ENCODE assay signal across 8 cellular contexts in the genomic region with DNA sequence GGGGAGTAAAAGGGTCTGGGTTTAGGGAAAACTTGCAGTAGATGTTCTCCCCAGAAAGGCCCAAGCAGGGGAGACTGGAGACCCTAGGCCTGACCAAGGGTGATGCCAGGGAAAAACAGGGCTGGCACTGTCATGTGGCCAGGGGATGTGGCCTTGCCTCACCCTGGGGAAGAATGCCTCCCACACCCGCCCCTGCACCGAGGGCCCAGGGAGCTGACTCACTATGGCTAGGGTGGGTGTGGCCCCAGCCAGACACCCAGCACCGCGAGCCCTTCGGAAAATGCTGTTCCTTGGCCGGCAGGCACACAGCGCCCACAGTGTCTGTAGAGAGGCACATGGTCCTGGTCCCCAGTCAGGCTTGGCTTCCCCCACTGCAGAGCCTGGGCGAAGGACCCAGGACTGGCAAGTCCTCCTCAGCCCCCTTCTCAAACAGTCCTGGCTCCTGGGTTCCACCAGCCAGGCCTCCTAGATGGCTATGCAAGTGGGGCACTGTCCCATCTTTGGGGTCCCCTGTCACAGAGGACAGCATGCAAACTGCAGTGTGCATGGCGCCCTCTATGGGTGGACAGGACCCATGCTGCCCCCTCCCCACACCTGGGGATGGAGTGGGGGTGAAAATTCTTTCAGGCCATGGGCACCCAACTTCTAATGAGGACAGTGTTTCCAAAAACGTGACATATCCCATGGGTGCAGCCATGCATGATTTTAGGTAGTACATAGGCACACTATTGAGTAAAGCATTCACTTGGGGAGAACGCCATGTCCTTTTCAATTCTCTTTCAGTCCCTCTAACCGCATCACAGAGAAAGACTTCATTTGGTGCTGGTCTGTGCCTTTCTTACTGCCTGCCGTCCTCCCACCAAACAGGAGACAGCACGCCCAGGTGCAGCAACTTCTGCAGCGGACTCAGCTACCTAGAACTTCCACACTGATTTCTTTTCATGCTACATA. TPM values are rescaled to one million over a fixed set of nuclear protein-coding genes. Genes with fewer than 3 reads are reported as not detected.
DNase-seq lines count a peak whose midpoint lies in the region; ATAC-seq and TF ChIP-seq lines count a peak whose summit lies in the region.

No MANE protein-coding gene starts in this region.

- H3K4me3 ChIP-seq in Peyer's patch, result no peak overlapping the region

- intact Hi-C loops in sciatic nerve (cut with DNase I), result no loop called here

- H3K27me3 ChIP-seq in Peyer's patch, result no peaks in the 10 kb centered on the region

- peak; percentile 37 for DNase-seq in stimulated activated CD4-positive, alpha-beta T cell treated with anti-CD3 and anti-CD28 coated beads, Interleukin-15, amount 100 ng/mL, for 24 hours
- DNase-seq in stimulated activated CD4-positive, alpha-beta T cell treated with anti-CD3 and anti-CD28 coated beads, Interleukin-4, amount 100 ng/mL, for 24 hours, result no peak
- peak in 2 of 3 donors; percentile 81 for DNase-seq in Peyer's patch
- DNase-seq in erythroblast (lab: John Stamatoyannopoulos, UW), result peak; percentile 75
- peak; percentile 80 for DNase-seq in sciatic nerve (ENCODE audit: low spot score)
- no peak for DNase-seq in NCI-H2227 treated with DMSO at 0.1 percent for 48 hours (lab: John Stamatoyannopoulos, UW)
- DNase-seq in activated gamma-delta T cell (lab: John Stamatoyannopoulos, UW), result no peak

- no peaks in the 10 kb centered on the region for H3K4me1 ChIP-seq in Peyer's patch

- ATAC-seq in sciatic nerve (peak; percentile 82), GM18511 (IDR thresholded peaks at IDR 0.05; ENCODE audit: unreplicated experiment) (no peak)

- TF ChIP-seq POLR2A in Peyer's patch (IDR thresholded peaks at IDR 0.05), result no peak
- peak; percentile 17 for TF ChIP-seq POLR2A in erythroblast (IDR thresholded peaks at IDR 0.05; ENCODE audit: low read length)

- no peaks in the 10 kb centered on the region for H3K9me3 ChIP-seq in Peyer's patch

- TF ChIP-seq CTCF in Peyer's patch (IDR thresholded peaks at IDR 0.05), result peak in 2 of 6 experiments; percentile 9 to 17

- H3K36me3 ChIP-seq in Peyer's patch, result no peaks in the 10 kb centered on the region

- H3K27ac ChIP-seq in Peyer's patch, result no peak overlapping the region

RNA-seq across cellular contexts. Expression of a gene that starts 15.2 kb away (rescaled TPM):
- total RNA-seq in Peyer's patch (1 to 10 TPM in 1 of 4 donors, not detected in 3; 1.5 TPM), sciatic nerve (35.0 TPM)

Comparison
In these comparisons a context has a peak if more than half of its experiments do, and no peak if none do; other contexts are left out.
1. DNase-seq: peak in stimulated activated CD4-positive, alpha-beta T cell treated with anti-CD3 and anti-CD28 coated beads, Interleukin-15, amount 100 ng/mL, for 24 hours (single experiment), Peyer's patch (2 of 3), erythroblast (2 of 2) and sciatic nerve (single experiment); none in stimulated activated CD4-positive, alpha-beta T cell treated with anti-CD3 and anti-CD28 coated beads, Interleukin-4, amount 100 ng/mL, for 24 hours (single experiment), NCI-H2227 treated with DMSO at 0.1 percent for 48 hours (single experiment) and activated gamma-delta T cell (single experiment).
2. RNA of a gene that starts 15.2 kb away (total RNA-seq): 35.0 TPM in sciatic nerve (single experiment); 1.5 TPM in Peyer's patch; every median in the first group is over 10 times any median in the second.